Comparison of ENCODE assay signal across 14 cellular contexts in the genomic region with DNA sequence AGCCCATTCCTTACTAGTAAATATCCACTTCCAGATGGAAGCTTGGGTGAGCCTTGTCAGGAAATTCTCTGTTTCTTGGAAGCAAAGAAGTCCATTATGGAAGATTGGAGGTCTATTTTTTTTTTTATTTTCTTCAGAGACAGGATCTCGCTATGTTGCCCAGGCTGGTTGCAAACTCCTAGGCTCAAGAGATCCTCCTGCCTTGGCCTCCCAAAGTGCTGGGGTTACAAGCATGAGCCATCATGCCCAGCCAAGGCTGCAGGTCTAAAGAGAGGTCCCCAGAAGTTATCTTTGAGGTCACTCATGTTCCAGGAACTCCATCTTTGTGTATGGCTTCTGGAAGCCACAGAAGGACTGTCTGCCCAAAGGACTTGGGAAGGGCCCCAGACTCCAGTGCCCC.
"Had no signal": no experiment of that assay in that cellular context is flagged by ENCODE, and none has a peak within 500 bp of the region (broad histone marks: within the 10 kb centered on the region; RNA-seq: fewer than 3 reads in every experiment).

No MANE protein-coding gene starts in this region.

- H3K4me1 ChIP-seq: gastrocnemius medialis, stomach, transverse colon had no signal

- H3K4me3 Mint-ChIP-seq: naive thymus-derived CD8-positive, alpha-beta T cell had no signal

- H3K27ac ChIP-seq: gastrocnemius medialis, heart right ventricle, neutrophil, psoas muscle, stomach, thoracic aorta, transverse colon had no signal

- H3K9me3 ChIP-seq: gastrocnemius medialis, mucosa of descending colon, neutrophil had no signal

- ATAC-seq: gastrocnemius medialis; heart right ventricle; naive thymus-derived CD8-positive, alpha-beta T cell; psoas muscle had no signal

- H3K27me3 ChIP-seq: gastrocnemius medialis, heart right ventricle, neutrophil, stomach, transverse colon had no signal

- H3K4me1 Mint-ChIP-seq: naive thymus-derived CD8-positive, alpha-beta T cell had no signal

- H3K36me3 ChIP-seq: gastrocnemius medialis, heart right ventricle, neutrophil, stomach, thoracic aorta, transverse colon had no signal

- DNase-seq: dermis blood vessel endothelial cell; gastrocnemius medialis; heart right ventricle; mucosa of descending colon; naive thymus-derived CD8-positive, alpha-beta T cell; psoas muscle; retina; stimulated activated CD4-positive, alpha-beta T cell treated with anti-CD3 and anti-CD28 coated beads, Interleukin-2, amount 100 ng/mL, for 24 hours; stimulated activated naive CD4-positive, alpha-beta T cell; stomach; substantia nigra; transverse colon had no signal

- H3K4me3 ChIP-seq: gastrocnemius medialis, heart right ventricle, mucosa of descending colon, psoas muscle, stomach, thoracic aorta, transverse colon had no signal

- H3K27ac Mint-ChIP-seq: naive thymus-derived CD8-positive, alpha-beta T cell had no signal
